23 cellular contexts compared by ENCODE assay signal in the genomic region with DNA sequence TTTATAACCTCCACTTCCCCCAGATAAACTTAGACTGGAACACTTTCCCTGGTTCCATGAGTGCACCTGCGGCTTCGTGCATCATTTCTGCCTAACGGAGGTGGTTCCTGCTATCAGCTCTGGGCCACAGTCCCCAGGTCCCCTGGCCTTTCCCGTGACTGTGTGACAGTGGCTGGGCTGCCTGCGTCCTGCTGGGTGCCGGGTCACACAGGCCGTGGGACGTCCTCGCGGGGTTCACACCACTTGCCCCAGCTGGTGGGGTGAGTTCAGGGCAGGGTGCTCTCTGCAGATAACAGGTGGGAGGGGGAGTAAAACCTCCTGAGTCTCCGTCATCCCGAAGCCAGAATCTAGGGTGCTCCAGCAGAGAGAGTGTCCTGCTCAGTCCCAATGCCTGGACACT. TPM values are rescaled to one million over a fixed set of nuclear protein-coding genes. Genes with fewer than 3 reads are reported as not detected.
DNase-seq lines count a peak whose midpoint lies in the region; ATAC-seq, FAIRE-seq and TF ChIP-seq lines count a peak whose summit lies in the region.
"Had no signal": no experiment of that assay in that cellular context is flagged by ENCODE, and none has a peak within 500 bp of the region (broad histone marks: within the 10 kb centered on the region; RNA-seq: fewer than 3 reads in every experiment).

No MANE protein-coding gene starts in this region.

- peaks cover 5% of the 10 kb centered on the region for H3K4me1 Mint-ChIP-seq in WTC11
- H3K4me1 Mint-ChIP-seq: B cell; CD4-positive, alpha-beta memory T cell had no signal

- no peaks in the 10 kb centered on the region for H3K9me3 ChIP-seq in aorta (ENCODE audit: control insufficient read depth, low read length)
- H3K9me3 ChIP-seq: HAP-1 had no signal

- H3K4me3 ChIP-seq in mesendoderm (ENCODE audit: low read length) (no peak overlapping the region), aorta (ENCODE audit: low read length in 2 of 2) (no peak overlapping the region)
- H3K4me3 ChIP-seq: GM23338, HAP-1 had no signal

- no peak overlapping the region for H3K4me2 ChIP-seq in mesendoderm (ENCODE audit: low read length)
- H3K4me2 ChIP-seq: GM23338 had no signal

- ATAC-seq in Right ventricle myocardium inferior = no peak
- ATAC-seq in left ventricle myocardium superior = no peak
- ATAC-seq in WTC11 = no peak
- peak; percentile 19 for ATAC-seq in aorta (ENCODE audit: low FRiP score)
- no peak for ATAC-seq in HG02970 (IDR thresholded peaks at IDR 0.05; ENCODE audit: low FRiP score, unreplicated experiment)
- ATAC-seq: GM23338 had no signal

- H3K56ac ChIP-seq in mesendoderm (ENCODE audit: low read length) = peak overlapping the region; percentile 78

- H3K79me2 ChIP-seq in mesendoderm (ENCODE audit: control insufficient read depth, insufficient read depth, low read length) = no peaks in the 10 kb centered on the region

- no peak overlapping the region for H3K18ac ChIP-seq in mesendoderm (ENCODE audit: low read length)

- no peak overlapping the region for H4K8ac ChIP-seq in mesendoderm (ENCODE audit: low read depth, low read length)

- no peak overlapping the region for H2BK15ac ChIP-seq in mesendoderm (replicated peaks; ENCODE audit: low read depth)

- peak overlapping the region; percentile 48 for H2BK120ac ChIP-seq in mesendoderm (ENCODE audit: low read depth, low read length)

- no peak overlapping the region for H3K27ac ChIP-seq in mesendoderm (ENCODE audit: low read depth, low read length)
- H3K27ac ChIP-seq in aorta (ENCODE audit: low read depth in 1 of 2, low read length in 2 of 2) = no peak overlapping the region
- H3K27ac ChIP-seq: 22Rv1 had no signal

- no CpG with 5 or more reads among the region's 12 CpGs for WGBS in mesendoderm (ENCODE audit: extremely low coverage, insufficient coverage, low lambda C conversion rate)
- WGBS in aorta, 2 donors = 91% methylated on average over 12 of the region's 12 CpGs

- H3K27me3 Mint-ChIP-seq in WTC11 (ENCODE audit: low read depth) = no peaks in the 10 kb centered on the region

- TF ChIP-seq CTCF in WTC11 (IDR thresholded peaks at IDR 0.05) = no peak

- intact Hi-C loops in Right ventricle myocardium inferior (cut with DNase I) (no loop called here), left ventricle myocardium superior (cut with micrococcal nuclease) (no loop called here), aorta (cut with DNase I) (no loop called here)

- H3K4me1 ChIP-seq in mesendoderm (ENCODE audit: control insufficient read depth, low read depth, low read length) = peaks cover 6% of the 10 kb centered on the region
- H3K4me1 ChIP-seq in aorta (ENCODE audit: control insufficient read depth in 1 of 2, insufficient read depth in 2 of 2, low read length in 2 of 2) = no peaks in the 10 kb centered on the region

- H3K9ac ChIP-seq in mesendoderm (ENCODE audit: low read length) = no peak overlapping the region

- no peaks in the 10 kb centered on the region for H3K36me3 Mint-ChIP-seq in WTC11
- H3K36me3 Mint-ChIP-seq: CD4-positive, alpha-beta memory T cell had no signal

- H3K9me3 Mint-ChIP-seq in WTC11 = peaks cover 6% of the 10 kb centered on the region; the same call in 1 of the 2 replicates
- H3K9me3 Mint-ChIP-seq: GM23338, HFFc6 had no signal

- POLR2A ChIA-PET in WTC11 (lab: Charles Lee) = no interaction called here

- CTCF ChIA-PET in WTC11 (lab: Charles Lee) = no interaction called here

- H3K27me3 ChIP-seq in mesendoderm (ENCODE audit: insufficient read depth, low read length, poor library complexity) = no peaks in the 10 kb centered on the region
- no peaks in the 10 kb centered on the region for H3K27me3 ChIP-seq in aorta (ENCODE audit: control insufficient read depth in 1 of 2, insufficient read depth in 2 of 2, low read length in 1 of 2)

- H2AK5ac ChIP-seq in mesendoderm (ENCODE audit: low read length) = no peak overlapping the region

- no peaks in the 10 kb centered on the region for H3K79me1 ChIP-seq in mesendoderm (ENCODE audit: low read length)

- no peaks in the 10 kb centered on the region for H3K36me3 ChIP-seq in mesendoderm (ENCODE audit: control insufficient read depth, insufficient read depth, low read length)
- no peaks in the 10 kb centered on the region for H3K36me3 ChIP-seq in aorta (ENCODE audit: control insufficient read depth in 1 of 2, insufficient read depth in 2 of 2, low read length in 1 of 2)
- H3K36me3 ChIP-seq: HAP-1 had no signal

- H3K23ac ChIP-seq in mesendoderm (ENCODE audit: low read length) = no peak overlapping the region

- no peak overlapping the region for H3K4ac ChIP-seq in mesendoderm (ENCODE audit: low read depth, low read length)

- DNase-seq in Right ventricle myocardium inferior (ENCODE audit: missing footprints) (peak; percentile 20), left ventricle myocardium superior (no peak), WTC11 (ENCODE audit: low spot score) (no peak), mesendoderm (no peak), aorta (no peak), H4 (ENCODE audit: low spot score) (no peak), GM12891 (ENCODE audit: insufficient read length, low spot score) (no peak)
- DNase-seq: C1 segment of cervical spinal cord, Calu3, COR-L47, DMS53, DMS79 treated with DMSO at 0.1 percent for 48 hours, GF-D8, HFFc6 had no signal

- H2BK5ac ChIP-seq in mesendoderm (ENCODE audit: low read length) = no peak overlapping the region

- H4K5ac ChIP-seq in mesendoderm (ENCODE audit: low read length) = no peak overlapping the region

- H3K27ac Mint-ChIP-seq in WTC11 = peak overlapping the region; percentile 28; the same call in 1 of the 2 replicates
- H3K27ac Mint-ChIP-seq: B cell; CD4-positive, alpha-beta memory T cell; GM23338; HFFc6 had no signal

- no peak for FAIRE-seq in GM12891 (lab: Jason Lieb, UNC)
- FAIRE-seq: A204.1, GM12892, H54 had no signal

- no peak for TF ChIP-seq POLR2A in GM12891 (IDR thresholded peaks at IDR 0.05; ENCODE audit: low read depth, low read length)

- H3K4me3 Mint-ChIP-seq in WTC11 = no peak overlapping the region
- H3K4me3 Mint-ChIP-seq: B cell; CD4-positive, alpha-beta memory T cell; GM23338; HFFc6 had no signal

TF ChIP-seq in WTC11, 78 proteins besides CTCF, POLR2A, EP300 and RAD21:
- no peak for TF ChIP-seq ZNF232 (CRISPR knock-in tag; IDR thresholded peaks at IDR 0.05)

TF ChIP-seq in GM12891, 5 proteins besides CTCF, POLR2A, EP300 and RAD21:
- TF ChIP-seq POU2F2 (IDR thresholded peaks at IDR 0.05; ENCODE audit: low read depth, low read length) (no peak), PAX5 (IDR thresholded peaks at IDR 0.05; ENCODE audit: insufficient read depth, low read length, severe bottlenecking) (no peak), TAF1 (IDR thresholded peaks at IDR 0.05; ENCODE audit: low read depth, low read length) (no peak), SPI1 (IDR thresholded peaks at IDR 0.05; ENCODE audit: low read depth, low read length) (no peak), POLR2AphosphoS5 (IDR thresholded peaks at IDR 0.05; ENCODE audit: low read depth, low read length) (no peak)

RNA-seq across cellular contexts. Expression of gene CFAP46, which starts 58.7 kb away (rescaled TPM):
- total RNA-seq in Right ventricle myocardium inferior = 0.57 TPM
- total RNA-seq in left ventricle myocardium superior = 1.5 TPM
- 2.9 to 3.4 TPM (median 3.3 TPM) in 3 replicates for total RNA-seq in WTC11 (2021)
- 1.6 TPM for polyA plus RNA-seq in mesendoderm (2013, experiment 1 of 2)
- 1.2 TPM for polyA plus RNA-seq in mesendoderm (2013, experiment 2 of 2)
- total RNA-seq in aorta = under 1 TPM in 1 of 2 donors, not detected in 1; 0.42 TPM
- not detected for polyA plus RNA-seq in aorta
- 1.0 and 4.8 TPM in 2 replicates for total RNA-seq in H4 (2014; rRNA removed; shearing (Covaris generic))
- 1.5 TPM for polyA plus RNA-seq in GM12891 (2012; ENCODE audit: low read depth, missing spikeins)
- total RNA-seq: B cell; Calu3; CD4-positive, alpha-beta memory T cell had no signal
- polyA plus RNA-seq: CD4-positive, alpha-beta memory T cell had no signal
